7 cellular contexts compared by ENCODE assay signal in genomic region chr20:41173161-41173721, GRCh38. TPM values are rescaled to one million over a fixed set of nuclear protein-coding genes. Genes with fewer than 3 reads are reported as not detected.
DNase-seq lines count a peak whose midpoint lies in the region; ATAC-seq and TF ChIP-seq lines count a peak whose summit lies in the region.

No MANE protein-coding gene starts in this region.

- no peaks in the 10 kb centered on the region for H3K9me2 ChIP-seq in Loucy (replicated peaks; ENCODE audit: low read depth, low read length)
- no peaks in the 10 kb centered on the region for H3K9me2 ChIP-seq in SU-DHL-6 (replicated peaks; ENCODE audit: insufficient read depth, low read length)

- peaks cover 89% of the 10 kb centered on the region; the same call in 1 of the 2 replicates for H3K36me3 ChIP-seq in Loucy (ENCODE audit: insufficient read depth, low read length)
- no peaks in the 10 kb centered on the region for H3K36me3 ChIP-seq in SU-DHL-6 (ENCODE audit: low read length)
- peaks cover 0 to 92% (median 76%) of the 10 kb centered on the region in 9 donors for H3K36me3 ChIP-seq in heart left ventricle
- peaks cover 4 to 71% of the 10 kb centered on the region in 2 donors for H3K36me3 ChIP-seq in psoas muscle (ENCODE audit: insufficient read depth in 1 of 2, low read depth in 1 of 2)
- peaks cover 16 to 89% (median 64%) of the 10 kb centered on the region in 4 donors for H3K36me3 ChIP-seq in upper lobe of left lung

- H3K4me2 ChIP-seq in Loucy (ENCODE audit: low read depth, low read length, poor library complexity, severe bottlenecking) (no peak overlapping the region), SU-DHL-6 (ENCODE audit: low read depth, low read length, poor library complexity, severe bottlenecking) (no peak overlapping the region)

- H2AFZ ChIP-seq in Loucy (ENCODE audit: low read length) (no peak overlapping the region), SU-DHL-6 (ENCODE audit: low read depth, low read length, severe bottlenecking) (no peak overlapping the region)

- H3K27me3 ChIP-seq in Loucy (ENCODE audit: insufficient read depth, low read length, poor library complexity, severe bottlenecking) (no peaks in the 10 kb centered on the region), SU-DHL-6 (ENCODE audit: low read length) (no peaks in the 10 kb centered on the region), heart left ventricle (no peaks in the 10 kb centered on the region), psoas muscle (ENCODE audit: insufficient read depth in 3 of 3, low read length in 2 of 3) (no peaks in the 10 kb centered on the region), upper lobe of left lung (no peaks in the 10 kb centered on the region)

- H3K4me3 ChIP-seq in GM12875 (ENCODE audit: low read depth, low read length) (no peak overlapping the region), Loucy (ENCODE audit: low read length, poor library complexity, severe bottlenecking) (no peak overlapping the region), SU-DHL-6 (ENCODE audit: insufficient read depth, low read length, poor library complexity, severe bottlenecking) (no peak overlapping the region), heart left ventricle (no peak overlapping the region), psoas muscle (no peak overlapping the region), upper lobe of left lung (no peak overlapping the region)

- H4K20me1 ChIP-seq in Loucy (ENCODE audit: insufficient read depth, low read length, poor library complexity, severe bottlenecking) (peaks cover 20% of the 10 kb centered on the region), SU-DHL-6 (ENCODE audit: low read depth, low read length) (no peaks in the 10 kb centered on the region)

- 5 to 14% (median 9%) methylated on average over 9 of the region's 9 CpGs for WGBS in heart left ventricle, 4 donors
- 5 to 7% (median 6%) methylated on average over 9 of the region's 9 CpGs for WGBS in psoas muscle, 3 donors
- WGBS in upper lobe of left lung, 2 donors: 21 to 28% methylated on average over 7 to 9 of the region's 9 CpGs

- H3K4me1 ChIP-seq in Loucy (ENCODE audit: insufficient read depth, low read length, poor library complexity, severe bottlenecking): peaks cover under 1% of the 10 kb centered on the region
- H3K4me1 ChIP-seq in heart left ventricle: peaks cover 14 to 71% (median 54%) of the 10 kb centered on the region in 12 donors
- peaks cover 53% of the 10 kb centered on the region for H3K4me1 ChIP-seq in psoas muscle
- H3K4me1 ChIP-seq in upper lobe of left lung: peaks cover 17 to 29% (median 20%) of the 10 kb centered on the region in 4 donors

- H3K9me3 ChIP-seq in Loucy (ENCODE audit: insufficient read depth, low read depth, low read length) (no peaks in the 10 kb centered on the region), SU-DHL-6 (ENCODE audit: insufficient read depth, low read length) (no peaks in the 10 kb centered on the region), heart left ventricle (no peaks in the 10 kb centered on the region), psoas muscle (no peaks in the 10 kb centered on the region), upper lobe of left lung (no peaks in the 10 kb centered on the region)

- intact Hi-C loops in heart left ventricle (cut with DNase I): loop anchor here (1.0 to 10.0 kb wide), 16 partner anchors 36 to 242 kb away; partner anchors contain the start of genes LPIN3 (in 7 of the 10), PLCG1 (in 3 of the 10) and ZHX3 (in 3 of the 10)
- intact Hi-C loops in psoas muscle (cut with DNase I): loop anchor here (1.0 to 5.0 kb wide), 5 partner anchors 59 to 234 kb away; partner anchors contain the start of gene LPIN3 (in 1 of the 2)

- H3K27ac ChIP-seq in SU-DHL-6 (ENCODE audit: low read depth, low read length) (no peak overlapping the region), heart left ventricle (peak overlapping the region; percentile 68 to 93 (median 84)), psoas muscle (peak overlapping the region; percentile 71), upper lobe of left lung (peak overlapping the region; percentile 50 to 73 (median 60))

- TF ChIP-seq POLR2A in heart left ventricle (IDR thresholded peaks at IDR 0.05) (no peak), upper lobe of left lung (IDR thresholded peaks at IDR 0.05) (no peak)

- H3K79me2 ChIP-seq in Loucy (ENCODE audit: insufficient read depth, low read length) (no peaks in the 10 kb centered on the region), SU-DHL-6 (ENCODE audit: insufficient read depth, low read length) (no peaks in the 10 kb centered on the region)

- DNase-seq in activated naive CD8-positive, alpha-beta T cell treated with anti-CD3 and anti-CD28 coated beads, Interleukin-2, amount 50 U/mL, for 16 hours (ENCODE audit: low read depth, low spot score): peak; percentile 41
- peak; percentile 85 to 92 (median 87) for DNase-seq in heart left ventricle
- DNase-seq in psoas muscle: peak; percentile 88 to 93
- peak; percentile 76 to 97 for DNase-seq in upper lobe of left lung

- TF ChIP-seq CTCF in GM12875 (IDR thresholded peaks at IDR 0.05; ENCODE audit: borderline replicate concordance, insufficient read depth, low read depth, low read length) (peak; percentile 94), Loucy (conservative IDR thresholded peaks at IDR 0.05; ENCODE audit: low read length) (peak; percentile 95), SU-DHL-6 (IDR thresholded peaks at IDR 0.05; ENCODE audit: insufficient read depth, low read length, poor library complexity, severe bottlenecking) (peak; percentile 91), heart left ventricle (IDR thresholded peaks at IDR 0.05) (peak; percentile 96 to 99 (median 98)), psoas muscle (IDR thresholded peaks at IDR 0.05) (peak; percentile 98), upper lobe of left lung (IDR thresholded peaks at IDR 0.05) (peak; percentile 90 to 94 (median 92))

- H3F3A ChIP-seq in Loucy (ENCODE audit: low read depth): no peaks in the 10 kb centered on the region
- no peaks in the 10 kb centered on the region for H3F3A ChIP-seq in SU-DHL-6 (ENCODE audit: insufficient read depth)

- H3K9ac ChIP-seq in Loucy (ENCODE audit: low read depth, low read length, poor library complexity, severe bottlenecking) (no peak overlapping the region), SU-DHL-6 (ENCODE audit: low read length) (no peak overlapping the region)

- ATAC-seq in heart left ventricle (peak; percentile 66 to 83 (median 80)), psoas muscle (peak; percentile 83 to 89 (median 86)), upper lobe of left lung (ENCODE audit: low FRiP score in 2 of 2) (peak; percentile 86 to 92)

- no peak for TF ChIP-seq EP300 in upper lobe of left lung (IDR thresholded peaks at IDR 0.05)

RNA-seq across cellular contexts. Expression of gene PLCG1, which starts 35.9 kb away (rescaled TPM):
- 10 to 100 TPM; 32.5 to 72.2 (median 55.9) TPM for total RNA-seq in heart left ventricle
- 10 to 100 TPM; 37.9 to 44.9 TPM for polyA plus RNA-seq in heart left ventricle
- 10 to 100 TPM; 21.7 to 43.1 (median 28.0) TPM for total RNA-seq in psoas muscle
- polyA plus RNA-seq in psoas muscle: 10 to 100 TPM; 16.0 to 26.0 (median 19.7) TPM
- 100 to 1,000 TPM in 3 of 6 donors, 10 to 100 TPM in 3; 69.8 to 383 (median 99.5) TPM for total RNA-seq in upper lobe of left lung
